Comparison of ENCODE assay signal across 2 cellular contexts in genomic region chr10:13234736-13235135, GRCh38. TPM values are rescaled to one million over a fixed set of nuclear protein-coding genes. Genes with fewer than 3 reads are reported as not detected.
"Had no signal": no experiment of that assay in that cellular context is flagged by ENCODE, and none has a peak within 500 bp of the region (broad histone marks: within the 10 kb centered on the region; RNA-seq: fewer than 3 reads in every experiment).

No MANE protein-coding gene starts in this region.

RNA-seq across cellular contexts. Expression of gene UCMA, which starts 0.6 kb away (rescaled TPM):
- total RNA-seq: G401, GM12878 had no signal
